In genomic region chr14:34843011-34843554, GRCh38 we compare ENCODE assay signal across 2 cellular contexts.
TF ChIP-seq lines count a peak whose summit lies in the region.

No MANE protein-coding gene starts in this region.

TF ChIP-seq in A549, 52 proteins besides CTCF, POLR2A, EP300 and RAD21 (continued from another document):
- TF ChIP-seq, protein P1, sequence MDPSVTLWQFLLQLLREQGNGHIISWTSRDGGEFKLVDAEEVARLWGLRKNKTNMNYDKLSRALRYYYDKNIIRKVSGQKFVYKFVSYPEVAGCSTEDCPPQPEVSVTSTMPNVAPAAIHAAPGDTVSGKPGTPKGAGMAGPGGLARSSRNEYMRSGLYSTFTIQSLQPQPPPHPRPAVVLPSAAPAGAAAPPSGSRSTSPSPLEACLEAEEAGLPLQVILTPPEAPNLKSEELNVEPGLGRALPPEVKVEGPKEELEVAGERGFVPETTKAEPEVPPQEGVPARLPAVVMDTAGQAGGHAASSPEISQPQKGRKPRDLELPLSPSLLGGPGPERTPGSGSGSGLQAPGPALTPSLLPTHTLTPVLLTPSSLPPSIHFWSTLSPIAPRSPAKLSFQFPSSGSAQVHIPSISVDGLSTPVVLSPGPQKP (IDR thresholded peaks at IDR 0.05; ENCODE audit: low read depth, low read length) = no peak
- TF ChIP-seq BHLHE40 (IDR thresholded peaks at IDR 0.05; ENCODE audit: low read depth, low read length) = no peak
- TF ChIP-seq TP53 (CRISPR knock-in tag; IDR thresholded peaks at IDR 0.05) = no peak
- TF ChIP-seq, protein P2, sequence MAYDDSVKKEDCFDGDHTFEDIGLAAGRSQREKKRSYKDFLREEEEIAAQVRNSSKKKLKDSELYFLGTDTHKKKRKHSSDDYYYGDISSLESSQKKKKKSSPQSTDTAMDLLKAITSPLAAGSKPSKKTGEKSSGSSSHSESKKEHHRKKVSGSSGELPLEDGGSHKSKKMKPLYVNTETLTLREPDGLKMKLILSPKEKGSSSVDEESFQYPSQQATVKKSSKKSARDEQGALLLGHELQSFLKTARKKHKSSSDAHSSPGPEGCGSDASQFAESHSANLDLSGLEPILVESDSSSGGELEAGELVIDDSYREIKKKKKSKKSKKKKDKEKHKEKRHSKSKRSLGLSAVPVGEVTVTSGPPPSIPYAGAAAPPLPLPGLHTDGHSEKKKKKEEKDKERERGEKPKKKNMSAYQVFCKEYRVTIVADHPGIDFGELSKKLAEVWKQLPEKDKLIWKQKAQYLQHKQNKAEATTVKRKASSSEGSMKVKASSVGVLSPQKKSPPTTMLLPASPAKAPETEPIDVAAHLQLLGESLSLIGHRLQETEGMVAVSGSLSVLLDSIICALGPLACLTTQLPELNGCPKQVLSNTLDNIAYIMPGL (CRISPR knock-in tag; IDR thresholded peaks at IDR 0.05; ENCODE audit: borderline replicate concordance) = no peak
- TF ChIP-seq ATOH8 (CRISPR knock-in tag; IDR thresholded peaks at IDR 0.05; ENCODE audit: low read depth) = peak; percentile 69; the same call in 1 of the 2 replicates
- TF ChIP-seq CEBPB (IDR thresholded peaks at IDR 0.05) = no peak
- no peak for TF ChIP-seq FOSB (CRISPR knock-in tag; IDR thresholded peaks at IDR 0.05)
- peak; percentile 32; the same call in 1 of the 2 replicates for TF ChIP-seq HOXB13 (CRISPR knock-in tag; IDR thresholded peaks at IDR 0.05; ENCODE audit: low read depth)
- TF ChIP-seq FOXS1 (CRISPR knock-in tag; IDR thresholded peaks at IDR 0.05) = no peak
- TF ChIP-seq MAFK (IDR thresholded peaks at IDR 0.05; ENCODE audit: partially characterized antibody) = peak; percentile 92
- no peak for TF ChIP-seq POLR2AphosphoS2 (conservative IDR thresholded peaks at IDR 0.05; ENCODE audit: low read length)
- TF ChIP-seq MAZ (IDR thresholded peaks at IDR 0.05; ENCODE audit: borderline replicate concordance, low read depth, low read length) = no peak
- peak; percentile 73 for TF ChIP-seq FOSL2 (IDR thresholded peaks at IDR 0.05)
- peak; percentile 96 for TF ChIP-seq FOSL2 (CRISPR knock-in tag; IDR thresholded peaks at IDR 0.05)
- no peak for TF ChIP-seq CHD2 (IDR thresholded peaks at IDR 0.05; ENCODE audit: low read length, partially characterized antibody)
- no peak for TF ChIP-seq MAX (IDR thresholded peaks at IDR 0.05)
- peak; percentile 79 for TF ChIP-seq NFE2L2 (conservative IDR thresholded peaks at IDR 0.05; ENCODE audit: low read length)
TF ChIP-seq in A549: peak in this region for 6.

TF ChIP-seq in H1, 55 proteins besides CTCF, POLR2A, EP300 and RAD21 (continued from another document):
- TF ChIP-seq, protein P3, sequence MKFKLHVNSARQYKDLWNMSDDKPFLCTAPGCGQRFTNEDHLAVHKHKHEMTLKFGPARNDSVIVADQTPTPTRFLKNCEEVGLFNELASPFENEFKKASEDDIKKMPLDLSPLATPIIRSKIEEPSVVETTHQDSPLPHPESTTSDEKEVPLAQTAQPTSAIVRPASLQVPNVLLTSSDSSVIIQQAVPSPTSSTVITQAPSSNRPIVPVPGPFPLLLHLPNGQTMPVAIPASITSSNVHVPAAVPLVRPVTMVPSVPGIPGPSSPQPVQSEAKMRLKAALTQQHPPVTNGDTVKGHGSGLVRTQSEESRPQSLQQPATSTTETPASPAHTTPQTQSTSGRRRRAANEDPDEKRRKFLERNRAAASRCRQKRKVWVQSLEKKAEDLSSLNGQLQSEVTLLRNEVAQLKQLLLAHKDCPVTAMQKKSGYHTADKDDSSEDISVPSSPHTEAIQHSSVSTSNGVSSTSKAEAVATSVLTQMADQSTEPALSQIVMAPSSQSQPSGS (IDR thresholded peaks at IDR 0.05; ENCODE audit: low read length) = no peak
- TF ChIP-seq MAFK (IDR thresholded peaks at IDR 0.05; ENCODE audit: low read depth, low read length) (no peak), JUND (IDR thresholded peaks at IDR 0.05; ENCODE audit: low read length) (no peak)
TF ChIP-seq in H1: peak in this region for 0.
